Comparison of ENCODE assay signal across 8 cellular contexts in the genomic region with DNA sequence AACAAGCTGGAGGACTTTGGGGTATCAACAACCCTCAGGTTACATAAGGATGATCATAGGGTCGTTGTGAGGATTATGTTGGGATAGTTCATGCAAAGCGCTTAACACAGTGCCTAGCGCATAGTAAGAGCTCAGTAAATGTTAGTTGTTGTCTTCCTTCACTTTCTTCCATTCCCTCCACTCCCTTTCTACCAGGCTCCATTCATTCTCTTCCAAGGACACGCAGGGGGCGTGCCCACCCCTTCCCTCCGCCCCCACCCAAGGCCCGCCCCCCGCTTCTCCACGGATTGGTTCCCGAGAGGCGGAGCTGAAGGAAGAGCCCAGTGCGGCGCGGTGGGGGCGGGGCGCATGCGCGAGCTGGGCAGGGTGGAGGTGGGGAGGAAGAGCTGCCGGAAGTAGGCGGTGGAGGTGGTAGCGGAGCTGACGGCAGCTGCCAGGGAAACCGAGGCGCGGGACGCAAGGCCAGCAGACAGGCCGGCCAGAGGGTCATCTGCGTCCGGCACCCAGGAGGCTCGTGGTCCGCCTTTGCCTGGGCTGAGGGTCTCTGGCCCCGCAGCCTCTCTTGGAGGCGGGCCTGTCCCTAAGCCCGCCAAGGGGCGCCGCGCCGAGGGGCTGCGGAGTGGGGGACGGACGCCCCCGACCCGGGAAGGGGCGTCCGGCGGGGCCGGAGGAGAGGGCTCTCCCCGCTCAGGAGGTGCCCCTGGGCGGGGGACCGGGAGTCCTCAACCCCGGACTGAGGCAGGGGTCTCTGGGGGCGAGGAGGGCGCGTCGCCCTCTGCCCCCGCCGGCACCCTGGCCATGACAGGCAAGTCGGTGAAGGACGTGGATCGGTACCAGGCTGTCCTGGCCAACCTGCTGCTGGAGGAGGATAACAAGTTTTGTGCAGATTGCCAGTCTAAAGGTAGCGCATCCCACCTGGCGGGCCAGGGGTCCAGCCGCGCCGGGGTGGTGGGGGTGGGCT. TPM values are rescaled to one million over a fixed set of nuclear protein-coding genes. Genes with fewer than 3 reads are reported as not detected.
DNase-seq lines count a peak whose midpoint lies in the region; ATAC-seq and TF ChIP-seq lines count a peak whose summit lies in the region.

A gene (plus strand): TSS at position 405 of the 961 bp plus-strand sequence. CDS start 394 bp downstream, at position 799.

- TF ChIP-seq CTCF in left ventricle myocardium inferior (IDR thresholded peaks at IDR 0.05; ENCODE audit: borderline replicate concordance): no peak
- no peak for TF ChIP-seq CTCF in prostate gland (IDR thresholded peaks at IDR 0.05)

- peak within 1 kb of the TSS; percentile 98 for H3K27ac Mint-ChIP-seq in T-helper 17 cell

- TF ChIP-seq POLR2A in GM15510 (IDR thresholded peaks at IDR 0.05; ENCODE audit: borderline replicate concordance, extremely low read depth, insufficient read length) (peak; percentile 86), prostate gland (IDR thresholded peaks at IDR 0.05) (peak; percentile 59)

- no peaks in the 10 kb centered on the region for H3K27me3 Mint-ChIP-seq in T-helper 17 cell

- no peaks in the 10 kb centered on the region for H3K27me3 ChIP-seq in left ventricle myocardium inferior (ENCODE audit: low read depth)
- H3K27me3 ChIP-seq in prostate gland (replicated peaks; ENCODE audit: insufficient read depth): no peaks in the 10 kb centered on the region

- DNase-seq in NCI-H187 (lab: John Stamatoyannopoulos, UW) (peak; percentile 84 to 93), T-helper 17 cell (peak; percentile 94 to 97 (median 96)), amygdala (lab: John Stamatoyannopoulos, UW) (peak; percentile 55 to 98 (median 93)), left ventricle myocardium inferior (peak; percentile 96), prostate gland (ENCODE audit: low spot score) (peak; percentile 95), ureter (ENCODE audit: low spot score) (peak; percentile 98)

- no peaks in the 10 kb centered on the region for H3K36me3 ChIP-seq in left ventricle myocardium inferior
- no peaks in the 10 kb centered on the region for H3K36me3 ChIP-seq in prostate gland

- ATAC-seq in HG02885 (IDR thresholded peaks at IDR 0.05; ENCODE audit: poor library complexity, unreplicated experiment): peak; percentile 93
- peak; percentile 87 for ATAC-seq in T-helper 17 cell

- H3K4me3 ChIP-seq in left ventricle myocardium inferior (peak within 1 kb of the TSS; percentile 84), prostate gland (peak within 1 kb of the TSS; percentile 90 to 95)

- WGBS in prostate gland: 2% methylated on average over 25 of the region's 65 CpGs

- peak within 1 kb of the TSS; percentile 87 for H3K27ac ChIP-seq in left ventricle myocardium inferior (replicated peaks)
- H3K27ac ChIP-seq in prostate gland: peak within 1 kb of the TSS; percentile 81 to 88

- H3K4me3 Mint-ChIP-seq in T-helper 17 cell: peak within 1 kb of the TSS; percentile 97

- intact Hi-C loops in left ventricle myocardium inferior (cut with micrococcal nuclease): no loop called here
- intact Hi-C loops in prostate gland (cut with DNase I): no loop called here

- H3K4me1 Mint-ChIP-seq in T-helper 17 cell: peaks cover 39% of the 10 kb centered on the region

- no peaks in the 10 kb centered on the region for H3K9me3 ChIP-seq in T-helper 17 cell (ENCODE audit: control insufficient read depth, low read length, poor library complexity, severe bottlenecking)
- no peaks in the 10 kb centered on the region for H3K9me3 ChIP-seq in left ventricle myocardium inferior (replicated peaks)
- H3K9me3 ChIP-seq in prostate gland: no peaks in the 10 kb centered on the region

- H3K4me1 ChIP-seq in left ventricle myocardium inferior (peaks cover 21% of the 10 kb centered on the region), prostate gland (replicated peaks) (no peaks in the 10 kb centered on the region)

- peaks cover 6% of the 10 kb centered on the region for H3K36me3 Mint-ChIP-seq in T-helper 17 cell (ENCODE audit: low read depth)

RNA-seq across cellular contexts. Expression of the gene that starts here (rescaled TPM):
- 100 to 1,000 TPM; 155 to 169 TPM for total RNA-seq in T-helper 17 cell
- total RNA-seq in left ventricle myocardium inferior: 15.0 TPM
- 10 to 100 TPM; 22.0 to 39.6 TPM for total RNA-seq in prostate gland
- 39.5 TPM for total RNA-seq in ureter

Comparison
In these comparisons a context has a peak if more than half of its experiments do, and no peak if none do; other contexts are left out.
1. Peak in every context shown above with its lines: DNase-seq, ATAC-seq, H3K4me3 ChIP-seq and H3K27ac ChIP-seq.